20 cellular contexts compared by ENCODE assay signal in the genomic region with DNA sequence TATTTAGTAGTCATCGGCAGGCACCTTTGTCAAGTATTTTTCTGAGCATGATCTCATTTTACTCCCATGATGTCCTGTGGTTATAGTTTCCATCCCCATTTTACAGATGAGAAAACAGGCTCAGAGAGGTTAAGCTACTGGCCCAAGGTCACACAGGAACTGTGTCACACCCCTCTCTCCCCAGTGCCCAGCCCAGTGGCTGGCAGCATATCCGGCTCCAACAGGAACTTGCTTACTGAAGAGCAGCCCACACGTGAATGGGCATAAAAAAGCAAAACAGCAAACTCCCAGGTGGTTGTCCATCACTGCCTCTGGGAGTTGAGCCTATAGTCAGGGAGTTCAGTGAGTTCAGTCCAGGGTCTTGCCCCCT. TPM values are rescaled to one million over a fixed set of nuclear protein-coding genes. Genes with fewer than 3 reads are reported as not detected.
DNase-seq lines count a peak whose midpoint lies in the region; ATAC-seq and TF ChIP-seq lines count a peak whose summit lies in the region.
"Had no signal": no experiment of that assay in that cellular context is flagged by ENCODE, and none has a peak within 500 bp of the region (broad histone marks: within the 10 kb centered on the region; RNA-seq: fewer than 3 reads in every experiment).

No MANE protein-coding gene starts in this region.

- H3K9me3 Mint-ChIP-seq in CD14-positive monocyte: peaks cover 0 to 4% (median 0%) of the 10 kb centered on the region in 7 donors
- no peaks in the 10 kb centered on the region for H3K9me3 Mint-ChIP-seq in stimulated activated effector memory CD8-positive, alpha-beta T cell treated with anti-CD3 and anti-CD28 coated beads, Interleukin-12 subunit alpha, Interleukin-12 subunit beta, amount 100 ng/mL, for 72 hours
- H3K9me3 Mint-ChIP-seq: activated naive CD4-positive, alpha-beta T cell treated with anti-CD3 and anti-CD28 coated beads, Interleukin-2, amount 50 U/mL, for 24 hours; GM23338; stimulated activated naive B cell treated with anti-CD40 and anti-IgM and Interleukin-4, amounts not matched to agents 10 μg/mL and 1 μg/mL and 100 μg/mL, for 72 hours; T-cell had no signal

- H3F3A ChIP-seq in PC-9 (ENCODE audit: insufficient read depth, low read depth): no peaks in the 10 kb centered on the region

- H3K9me3 ChIP-seq in right cardiac atrium (ENCODE audit: control insufficient read depth, low read length) (no peaks in the 10 kb centered on the region), spleen (no peaks in the 10 kb centered on the region), PC-9 (ENCODE audit: insufficient read depth, low read depth) (no peaks in the 10 kb centered on the region)
- H3K9me3 ChIP-seq: testis had no signal

- H3K27ac Mint-ChIP-seq in CD14-positive monocyte: peak overlapping the region; percentile 91 to 97 (median 95)
- H3K27ac Mint-ChIP-seq in stimulated activated effector memory CD8-positive, alpha-beta T cell treated with anti-CD3 and anti-CD28 coated beads, Interleukin-12 subunit alpha, Interleukin-12 subunit beta, amount 100 ng/mL, for 72 hours: peak overlapping the region; percentile 71
- H3K27ac Mint-ChIP-seq: activated naive CD4-positive, alpha-beta T cell treated with anti-CD3 and anti-CD28 coated beads, Interleukin-2, amount 50 U/mL, for 24 hours; GM23338; stimulated activated naive B cell treated with anti-CD40 and anti-IgM and Interleukin-4, amounts not matched to agents 10 μg/mL and 1 μg/mL and 100 μg/mL, for 72 hours had no signal

- H3K27me3 ChIP-seq in right cardiac atrium (ENCODE audit: control insufficient read depth, insufficient read depth) (no peaks in the 10 kb centered on the region), spleen (replicated peaks in 1 of 7) (no peaks in the 10 kb centered on the region), PC-9 (ENCODE audit: insufficient read depth, low read depth) (no peaks in the 10 kb centered on the region)
- H3K27me3 ChIP-seq: SJCRH30, testis had no signal

- H2AFZ ChIP-seq in PC-9: no peak overlapping the region
- H2AFZ ChIP-seq: GM23338 had no signal

- H3K36me3 ChIP-seq in spleen: no peaks in the 10 kb centered on the region
- H3K36me3 ChIP-seq in PC-9 (ENCODE audit: low read depth): no peaks in the 10 kb centered on the region
- H3K36me3 ChIP-seq: SJCRH30 had no signal

- peaks cover 16% of the 10 kb centered on the region for H3K4me1 ChIP-seq in right cardiac atrium (ENCODE audit: control insufficient read depth, insufficient read depth, low read length)
- peaks cover 28 to 91% (median 54%) of the 10 kb centered on the region in 6 donors for H3K4me1 ChIP-seq in spleen
- no peaks in the 10 kb centered on the region for H3K4me1 ChIP-seq in PC-9 (replicated peaks; ENCODE audit: insufficient read depth)

- no peak overlapping the region for H3K4me2 ChIP-seq in PC-9
- H3K4me2 ChIP-seq: GM23338 had no signal

- POLR2A ChIA-PET in RWPE1 (lab: Yijun Ruan, JAX; ENCODE audit: low non-redundant PET): no interaction called here
- POLR2A ChIA-PET in PC-9 (lab: Charles Lee; ENCODE audit: unreplicated experiment): no interaction called here

- CTCF ChIA-PET in RWPE1 (lab: Yijun Ruan, JAX) (interaction anchor here (1.0 kb wide), 1 partner anchor 50 kb away, joined by 4 read pairs; no protein-coding TSS in a partner anchor), PC-9 (lab: Charles Lee) (no interaction called here)

- H3K9me2 ChIP-seq in PC-9 (ENCODE audit: insufficient read depth): no peaks in the 10 kb centered on the region

- no peak for DNase-seq in CD14-positive monocyte (ENCODE audit: low spot score)
- DNase-seq in RWPE1 (ENCODE audit: low spot score): no peak
- DNase-seq in right cardiac atrium: peak; percentile 15 to 45 (median 41)
- DNase-seq in stimulated activated effector memory CD8-positive, alpha-beta T cell treated with anti-CD3 and anti-CD28 coated beads, Interleukin-12 subunit alpha, Interleukin-12 subunit beta, amount 100 ng/mL, for 72 hours (ENCODE audit: low spot score in 2 of 2): no peak
- DNase-seq in spleen: no peak
- DNase-seq in SKM-1 treated with dmso at 0.1 percent for 144 hours (lab: John Stamatoyannopoulos, UW; ENCODE audit: unreplicated experiment): no peak
- DNase-seq in PC-9: no peak
- DNase-seq: cerebellar nuclear complex; DMS79 treated with DMSO at 0.1 percent for 48 hours; NCI-H1694 treated with DMSO at 0.1 percent for 48 hours; NCI-H2171; NCI-H524; nucleus accumbens; SJCRH30; stimulated activated CD4-positive, alpha-beta T cell treated with anti-CD3 and anti-CD28 coated beads, Interleukin-2, amount 100 ng/mL, for 48 hours; stimulated activated naive B cell treated with anti-CD40 and anti-IgM and Interleukin-4, amounts not matched to agents 10 μg/mL and 1 μg/mL and 100 μg/mL, for 72 hours; T-cell; testis had no signal

- peaks cover 81% of the 10 kb centered on the region for H3K4me1 Mint-ChIP-seq in CD14-positive monocyte
- peaks cover 50% of the 10 kb centered on the region for H3K4me1 Mint-ChIP-seq in stimulated activated effector memory CD8-positive, alpha-beta T cell treated with anti-CD3 and anti-CD28 coated beads, Interleukin-12 subunit alpha, Interleukin-12 subunit beta, amount 100 ng/mL, for 72 hours

- no TSS peak for BruUV-seq in PC-9 (replicated peaks; lab: Mats Ljungman, UMichigan)

- no peaks in the 10 kb centered on the region for H4K20me1 ChIP-seq in PC-9 (ENCODE audit: insufficient read depth)

- TF ChIP-seq POLR2A in spleen (IDR thresholded peaks at IDR 0.05): no peak

- no peak for ATAC-seq in right cardiac atrium
- peak; percentile 9 for ATAC-seq in stimulated activated effector memory CD8-positive, alpha-beta T cell treated with anti-CD3 and anti-CD28 coated beads, Interleukin-12 subunit alpha, Interleukin-12 subunit beta, amount 100 ng/mL, for 72 hours
- ATAC-seq: GM23338; stimulated activated naive B cell treated with anti-CD40 and anti-IgM and Interleukin-4, amounts not matched to agents 10 μg/mL and 1 μg/mL and 100 μg/mL, for 72 hours had no signal

- H3K27me3 Mint-ChIP-seq in CD14-positive monocyte (ENCODE audit: low read depth in 3 of 3): peaks cover 0 to 5% (median 2%) of the 10 kb centered on the region in 3 donors
- H3K27me3 Mint-ChIP-seq: activated naive CD4-positive, alpha-beta T cell treated with anti-CD3 and anti-CD28 coated beads, Interleukin-2, amount 50 U/mL, for 24 hours; stimulated activated naive B cell treated with anti-CD40 and anti-IgM and Interleukin-4, amounts not matched to agents 10 μg/mL and 1 μg/mL and 100 μg/mL, for 72 hours; T-cell had no signal

- H3K27ac ChIP-seq in RWPE1: peak overlapping the region; percentile 55; the same call in 1 of the 2 replicates
- no peak overlapping the region for H3K27ac ChIP-seq in right cardiac atrium (ENCODE audit: low read length)
- H3K27ac ChIP-seq in spleen: peak overlapping the region in 3 of 8 donors; percentile 71 to 78 (median 75)
- H3K27ac ChIP-seq in PC-9: no peak overlapping the region
- H3K27ac ChIP-seq: SJCRH30, testis had no signal

- intact Hi-C loops in CD14-positive monocyte (cut with micrococcal nuclease): no loop called here
- intact Hi-C loops in right cardiac atrium (cut with DNase I): loop anchor here in 1 of 4 donors (5.0 kb wide), 1 partner anchor 33 kb away; no protein-coding TSS in a partner anchor
- intact Hi-C loops in spleen (cut with DNase I; ENCODE audit: low total_unique reads): no loop called here
- intact Hi-C loops in PC-9 (cut with micrococcal nuclease; ENCODE audit: unreplicated experiment): no loop called here

- no peaks in the 10 kb centered on the region for H3K79me2 ChIP-seq in PC-9 (ENCODE audit: low read depth)

- H3K4me3 ChIP-seq in right cardiac atrium (ENCODE audit: low read length) (no peak overlapping the region), spleen (no peak overlapping the region), PC-9 (no peak overlapping the region)
- H3K4me3 ChIP-seq: GM23338, SJCRH30, testis had no signal

- WGBS in right cardiac atrium: 70% methylated on average over 3 of the region's 3 CpGs
- WGBS in spleen, 5 donors: 41 to 60% (median 46%) methylated on average over 3 of the region's 3 CpGs

- peaks cover 21 to 29% of the 10 kb centered on the region in 2 donors for H3K36me3 Mint-ChIP-seq in CD14-positive monocyte
- no peaks in the 10 kb centered on the region for H3K36me3 Mint-ChIP-seq in stimulated activated effector memory CD8-positive, alpha-beta T cell treated with anti-CD3 and anti-CD28 coated beads, Interleukin-12 subunit alpha, Interleukin-12 subunit beta, amount 100 ng/mL, for 72 hours
- H3K36me3 Mint-ChIP-seq: activated naive CD4-positive, alpha-beta T cell treated with anti-CD3 and anti-CD28 coated beads, Interleukin-2, amount 50 U/mL, for 24 hours; stimulated activated naive B cell treated with anti-CD40 and anti-IgM and Interleukin-4, amounts not matched to agents 10 μg/mL and 1 μg/mL and 100 μg/mL, for 72 hours; T-cell had no signal

- no peak overlapping the region for H3K4me3 Mint-ChIP-seq in CD14-positive monocyte
- peak overlapping the region; percentile 17 for H3K4me3 Mint-ChIP-seq in stimulated activated effector memory CD8-positive, alpha-beta T cell treated with anti-CD3 and anti-CD28 coated beads, Interleukin-12 subunit alpha, Interleukin-12 subunit beta, amount 100 ng/mL, for 72 hours
- H3K4me3 Mint-ChIP-seq: activated naive CD4-positive, alpha-beta T cell treated with anti-CD3 and anti-CD28 coated beads, Interleukin-2, amount 50 U/mL, for 24 hours; GM23338; stimulated activated naive B cell treated with anti-CD40 and anti-IgM and Interleukin-4, amounts not matched to agents 10 μg/mL and 1 μg/mL and 100 μg/mL, for 72 hours; T-cell had no signal

- TF ChIP-seq CTCF in CD14-positive monocyte (IDR thresholded peaks at IDR 0.05) (no peak), RWPE1 (conservative IDR thresholded peaks at IDR 0.05; ENCODE audit: low read depth) (no peak), spleen (IDR thresholded peaks at IDR 0.05 in 8 of 11, conservative IDR thresholded peaks at IDR 0.05 in 3 of 11) (no peak), PC-9 (conservative IDR thresholded peaks at IDR 0.05) (no peak)

RNA-seq across cellular contexts. Expression of gene KLF11, which starts 8.3 kb away (rescaled TPM):
- polyA plus RNA-seq in CD14-positive monocyte (10 to 100 TPM; 21.0 to 25.3 TPM), right cardiac atrium (9.8 TPM), spleen (10 to 100 TPM in 1 of 3 donors, 1 to 10 TPM in 2; 5.4 to 13.3 (median 8.0) TPM)
- total RNA-seq in right cardiac atrium (10 to 100 TPM; 24.0 to 42.4 (median 26.2) TPM), spleen (10 to 100 TPM; 18.3 to 46.1 (median 33.5) TPM), PC-9 (2021) (10.9 and 14.6 TPM in 2 replicates)

RNA-seq across cellular contexts. Expression of gene CYS1, which starts 45.2 kb away (rescaled TPM):
- not detected for polyA plus RNA-seq in CD14-positive monocyte
- 10 to 100 TPM in 1 of 4 donors, 1 to 10 TPM in 3; 4.9 to 13.3 (median 7.2) TPM for total RNA-seq in right cardiac atrium
- polyA plus RNA-seq in right cardiac atrium: 6.7 TPM
- 1 to 10 TPM in 6 of 7 donors, under 1 TPM in 1; 0.97 to 2.9 (median 1.7) TPM for total RNA-seq in spleen
- polyA plus RNA-seq in spleen: under 1 TPM; 0.38 to 0.56 (median 0.43) TPM
- 0.43 and 0.61 TPM in 2 replicates for total RNA-seq in PC-9 (2021)
- total RNA-seq: SJCRH30, T-cell had no signal

Comparison
In these comparisons a context has a peak if more than half of its experiments do, and no peak if none do; other contexts are left out.
1. DNase-seq: peak in right cardiac atrium (3 of 3); none in CD14-positive monocyte (single experiment), RWPE1 (single experiment), stimulated activated effector memory CD8-positive, alpha-beta T cell treated with anti-CD3 and anti-CD28 coated beads, Interleukin-12 subunit alpha, Interleukin-12 subunit beta, amount 100 ng/mL, for 72 hours (0 of 2), spleen (single experiment), SKM-1 treated with dmso at 0.1 percent for 144 hours (single experiment) and PC-9 (0 of 2).